1 cellular context compared by ENCODE assay signal in genomic region chr19:18297308-18297707, GRCh38.
TF ChIP-seq lines count a peak whose summit lies in the region.

No MANE protein-coding gene starts in this region.

TF ChIP-seq in H1, 55 proteins besides CTCF, POLR2A, EP300 and RAD21:
- TF ChIP-seq FOSL1 (IDR thresholded peaks at IDR 0.05; ENCODE audit: insufficient read depth, low read depth, low read length) (no peak), MAFK (IDR thresholded peaks at IDR 0.05; ENCODE audit: low read depth, low read length) (no peak), SIRT6 (IDR thresholded peaks at IDR 0.05; ENCODE audit: low read length) (no peak), NANOG (IDR thresholded peaks at IDR 0.05; ENCODE audit: insufficient read depth, low read depth, low read length, poor library complexity, severe bottlenecking) (no peak), BRCA1 (IDR thresholded peaks at IDR 0.05; ENCODE audit: low read depth, low read length) (no peak), ATF3 (IDR thresholded peaks at IDR 0.05; ENCODE audit: insufficient read depth, low read depth, low read length) (no peak), PHF8 (conservative IDR thresholded peaks at IDR 0.05; ENCODE audit: low read depth, low read length) (no peak), ATF2 (IDR thresholded peaks at IDR 0.05; ENCODE audit: low read length) (no peak), BACH1 (IDR thresholded peaks at IDR 0.05; ENCODE audit: low read length) (no peak), CBX8 (IDR thresholded peaks at IDR 0.05; ENCODE audit: borderline replicate concordance, low read depth, low read length) (no peak), EGR1 (IDR thresholded peaks at IDR 0.05; ENCODE audit: borderline replicate concordance, low read depth, low read length) (no peak), SAP30 (IDR thresholded peaks at IDR 0.05; ENCODE audit: insufficient read depth, insufficient replicate concordance, low read length) (no peak), HDAC2 (IDR thresholded peaks at IDR 0.05; ENCODE audit: borderline replicate concordance in 1 of 2, low read depth in 2 of 2, low read length in 2 of 2) (no peak), GTF2F1 (IDR thresholded peaks at IDR 0.05; ENCODE audit: borderline replicate concordance, low read depth, low read length) (no peak), GABPA (IDR thresholded peaks at IDR 0.05; ENCODE audit: borderline replicate concordance, insufficient read depth, low read length) (no peak), RBBP5 (IDR thresholded peaks at IDR 0.05; ENCODE audit: borderline replicate concordance, low read depth, low read length) (no peak), RXRA (IDR thresholded peaks at IDR 0.05; ENCODE audit: insufficient read depth, low read depth, low read length) (no peak), BCL11A (IDR thresholded peaks at IDR 0.05; ENCODE audit: low read depth in 2 of 2, low read length in 2 of 2) (no peak), SIX5 (IDR thresholded peaks at IDR 0.05; ENCODE audit: low read depth, low read length) (no peak)
TF ChIP-seq in H1: peak in this region for 0.
